Comparison of ENCODE assay signal across 32 cellular contexts in the genomic region with DNA sequence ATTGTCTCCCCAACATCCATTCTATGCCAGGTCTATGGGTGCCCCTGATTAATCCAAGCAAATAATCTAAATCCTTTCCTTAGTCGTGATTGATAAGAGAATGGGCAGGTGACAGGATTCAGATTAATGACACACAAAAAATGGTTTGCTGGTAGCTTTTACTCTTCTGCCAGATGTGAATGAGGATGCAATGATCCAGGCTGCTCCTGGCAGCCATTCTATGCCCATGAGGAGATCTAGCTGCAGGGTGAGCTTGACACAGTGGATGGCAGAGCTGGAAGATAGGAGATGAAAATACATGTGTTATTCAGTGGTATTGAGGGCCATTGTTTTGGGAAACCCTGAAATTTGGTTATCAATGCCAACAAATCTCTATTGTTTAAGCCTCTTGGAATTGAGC.
DNase-seq lines count a peak whose midpoint lies in the region; ATAC-seq, FAIRE-seq and TF ChIP-seq lines count a peak whose summit lies in the region.
"Had no signal": no experiment of that assay in that cellular context is flagged by ENCODE, and none has a peak within 500 bp of the region (broad histone marks: within the 10 kb centered on the region; RNA-seq: fewer than 3 reads in every experiment).

No MANE protein-coding gene starts in this region.

- no peak overlapping the region for H3K23ac ChIP-seq in H1 (ENCODE audit: insufficient read length)

- TF ChIP-seq EP300 in H1 (IDR thresholded peaks at IDR 0.05; ENCODE audit: borderline replicate concordance in 1 of 2, low read depth in 2 of 2, low read length in 2 of 2) = no peak

- H4K5ac ChIP-seq in H1 (ENCODE audit: insufficient read length, low read depth, low read length) = no peak overlapping the region

- peak; percentile 36 for FAIRE-seq in H1 (lab: Jason Lieb, UNC)
- FAIRE-seq: A549, D721Med had no signal

- no peaks in the 10 kb centered on the region for H3K9me3 ChIP-seq in H1 (ENCODE audit: insufficient read depth in 2 of 2, low read depth in 1 of 2, low read length in 1 of 2)
- H3K9me3 ChIP-seq: A549, BE2C, BLaER1, Caco-2 had no signal

- no peak overlapping the region for H4K8ac ChIP-seq in H1 (ENCODE audit: extremely low read depth, insufficient read depth, low read length)

- 91% methylated on average over 1 of the region's 1 CpG; no CpG with 5 or more reads in 1 of the 2 experiments for WGBS in H1 (ENCODE audit: extremely low coverage in 1 of 2, insufficient coverage in 1 of 2, insufficient read length in 1 of 2, insufficient replicate concordance in 2 of 2, low coverage in 1 of 2, low lambda C conversion rate in 2 of 2, missing lambda C conversion rate in 1 of 2), 2 experiments

- DNase-seq in WTC11 (ENCODE audit: low spot score) (no peak), H1 (ENCODE audit: low read depth in 1 of 2, low spot score in 2 of 2) (no peak), substantia nigra (lab: John Stamatoyannopoulos, UW) (no peak), putamen (ENCODE audit: low spot score) (no peak)
- DNase-seq: 8988T; ACHN; AML-193; BE2C; C1 segment of cervical spinal cord; Caco-2; Calu3; CD4-positive, alpha-beta memory T cell; CD4-positive, alpha-beta T cell; CD4-positive, CD25-positive, alpha-beta regulatory T cell; CD8-positive, alpha-beta memory T cell; CD8-positive, alpha-beta T cell; COR-L47; DMS 273 treated with DMSO at 0.1 percent for 48 hours; DMS153; DMS53; DMS79; DMS79 treated with DMSO at 0.1 percent for 48 hours; DND-41; EL had no signal

- no peak overlapping the region for H2BK20ac ChIP-seq in H1 (ENCODE audit: low read length)

- no peak for TF ChIP-seq RAD21 in H1 (IDR thresholded peaks at IDR 0.05 in 1 of 2, conservative IDR thresholded peaks at IDR 0.05 in 1 of 2; ENCODE audit: low read depth in 2 of 2, low read length in 2 of 2)

- peaks cover 11% of the 10 kb centered on the region for H3K9me3 Mint-ChIP-seq in WTC11
- H3K9me3 Mint-ChIP-seq: CD4-positive, alpha-beta memory T cell; CD4-positive, alpha-beta T cell; CD4-positive, CD25-positive, alpha-beta regulatory T cell; CD8-positive, alpha-beta memory T cell had no signal

- peaks cover 2% of the 10 kb centered on the region; the same call in 1 of the 2 replicates for H3K4me1 Mint-ChIP-seq in WTC11
- H3K4me1 Mint-ChIP-seq: B cell; CD14-positive monocyte; CD4-positive, alpha-beta memory T cell; CD8-positive, alpha-beta memory T cell had no signal

- H3K36me3 ChIP-seq in H1 (ENCODE audit: control insufficient read depth in 2 of 4, insufficient read depth in 4 of 4, low read length in 3 of 4) = no peaks in the 10 kb centered on the region
- H3K36me3 ChIP-seq: BE2C; BLaER1; BLaER1 treated with 17β-estradiol and CSF1 and Interleukin-3, amounts not matched to agents 10 nM and 100 nM had no signal

- no peak overlapping the region for H2BK15ac ChIP-seq in H1 (ENCODE audit: low read length)

- CTCF ChIA-PET in WTC11 (lab: Charles Lee) (no interaction called here), H1 (lab: Charles Lee; ENCODE audit: partially characterized antibody) (interaction anchor here (0.7 to 1.4 kb wide), 2 partner anchors 8 to 9 kb away, joined by 3 to 4 read pairs; no protein-coding TSS in a partner anchor)

- H3K14ac ChIP-seq in H1 (ENCODE audit: insufficient read length) = no peak overlapping the region

- H3K4me2 ChIP-seq in H1 (ENCODE audit: insufficient read depth in 1 of 2, low read depth in 2 of 2, low read length in 2 of 2) = no peak overlapping the region
- H3K4me2 ChIP-seq: A549; BLaER1; BLaER1 treated with 17β-estradiol and CSF1 and Interleukin-3, amounts not matched to agents 10 nM and 100 nM had no signal

- H3K23me2 ChIP-seq in H1 (ENCODE audit: low read depth, low read length) = no peaks in the 10 kb centered on the region

- no peak overlapping the region for H3K4ac ChIP-seq in H1 (replicated peaks; ENCODE audit: insufficient read length, low read depth, low read length)

- TF ChIP-seq CTCF in WTC11 (IDR thresholded peaks at IDR 0.05) = no peak
- TF ChIP-seq CTCF in H1 (IDR thresholded peaks at IDR 0.05; ENCODE audit: control extremely low read depth in 1 of 3, insufficient read depth in 1 of 3, low read depth in 1 of 3, low read length in 3 of 3) = no peak

- H3K27ac ChIP-seq in H1 (ENCODE audit: low read depth, low read length) (no peak overlapping the region), substantia nigra (ENCODE audit: low read depth, low read length, poor library complexity, severe bottlenecking) (no peak overlapping the region)
- H3K27ac ChIP-seq: 22Rv1; A549; BLaER1; BLaER1 treated with 17β-estradiol and CSF1 and Interleukin-3, amounts not matched to agents 10 nM and 100 nM; C4-2B had no signal

- H3K27ac Mint-ChIP-seq in WTC11 = no peak overlapping the region
- H3K27ac Mint-ChIP-seq: B cell; CD14-positive monocyte; CD4-positive, alpha-beta memory T cell; CD4-positive, alpha-beta T cell; CD4-positive, CD25-positive, alpha-beta regulatory T cell; CD8-positive, alpha-beta memory T cell; CD8-positive, alpha-beta T cell had no signal

- no peaks in the 10 kb centered on the region for H3K27me3 Mint-ChIP-seq in WTC11 (ENCODE audit: low read depth)
- H3K27me3 Mint-ChIP-seq: B cell; CD4-positive, alpha-beta memory T cell; CD4-positive, alpha-beta T cell; CD4-positive, CD25-positive, alpha-beta regulatory T cell; CD8-positive, alpha-beta memory T cell had no signal

- ATAC-seq in WTC11 = no peak
- ATAC-seq: A549; CD8-positive, alpha-beta T cell had no signal

- no peaks in the 10 kb centered on the region for H3K79me2 ChIP-seq in H1 (ENCODE audit: control insufficient read depth in 1 of 2, insufficient read depth in 2 of 2, low read length in 2 of 2)

- no peaks in the 10 kb centered on the region for H3K4me1 ChIP-seq in H1 (replicated peaks in 1 of 4; ENCODE audit: control insufficient read depth in 3 of 4, insufficient read depth in 4 of 4, low read length in 3 of 4)
- H3K4me1 ChIP-seq: A549; BE2C; BLaER1; BLaER1 treated with 17β-estradiol and CSF1 and Interleukin-3, amounts not matched to agents 10 nM and 100 nM; Caco-2 had no signal

- H2BK5ac ChIP-seq in H1 (ENCODE audit: low read depth, low read length) = no peak overlapping the region

- H2AFZ ChIP-seq in H1 (ENCODE audit: low read length) = no peak overlapping the region

- H3K79me1 ChIP-seq in H1 (ENCODE audit: low read depth, low read length) = no peaks in the 10 kb centered on the region

- no peak overlapping the region for H2AK5ac ChIP-seq in H1 (ENCODE audit: low read depth, low read length)

- no peak overlapping the region for H3K4me3 ChIP-seq in H1 (ENCODE audit: extremely low read depth in 1 of 4, insufficient read depth in 2 of 4, low read depth in 3 of 4, low read length in 4 of 4)
- H3K4me3 ChIP-seq: A549; BLaER1; BLaER1 treated with 17β-estradiol and CSF1 and Interleukin-3, amounts not matched to agents 10 nM and 100 nM had no signal

- H3K56ac ChIP-seq in H1 (replicated peaks; ENCODE audit: insufficient read length, low read depth, low read length) = no peak overlapping the region

- no peak overlapping the region for H3K18ac ChIP-seq in H1 (ENCODE audit: extremely low read depth, low read length)

- no peak for TF ChIP-seq POLR2A in H1 (IDR thresholded peaks at IDR 0.05; ENCODE audit: control extremely low read depth in 1 of 2, low read depth in 2 of 2, low read length in 2 of 2)

- H3K9ac ChIP-seq in H1 (replicated peaks in 1 of 4; ENCODE audit: extremely low read depth in 1 of 4, low read depth in 3 of 4, low read length in 3 of 4) = no peak overlapping the region
- H3K9ac ChIP-seq: BLaER1; BLaER1 treated with 17β-estradiol and CSF1 and Interleukin-3, amounts not matched to agents 10 nM and 100 nM had no signal

- no peaks in the 10 kb centered on the region for H3K27me3 ChIP-seq in H1 (replicated peaks in 1 of 4; ENCODE audit: control insufficient read depth in 3 of 4, extremely low read depth in 1 of 4, insufficient read depth in 3 of 4, low read length in 3 of 4)
- H3K27me3 ChIP-seq: BE2C; BLaER1; BLaER1 treated with 17β-estradiol and CSF1 and Interleukin-3, amounts not matched to agents 10 nM and 100 nM had no signal

- H3K4me3 Mint-ChIP-seq in WTC11 = no peak overlapping the region
- H3K4me3 Mint-ChIP-seq: B cell; CD14-positive monocyte; CD4-positive, alpha-beta memory T cell; CD4-positive, alpha-beta T cell; CD4-positive, CD25-positive, alpha-beta regulatory T cell; CD8-positive, alpha-beta memory T cell; CD8-positive, alpha-beta T cell had no signal

- no peak overlapping the region for H4K91ac ChIP-seq in H1 (replicated peaks; ENCODE audit: insufficient read length, low read length)

- no peak overlapping the region for H2BK12ac ChIP-seq in H1 (ENCODE audit: low read depth, low read length)

- POLR2A ChIA-PET in WTC11 (lab: Charles Lee) = no interaction called here
- POLR2A ChIA-PET in H1 (lab: Charles Lee; ENCODE audit: partially characterized antibody) = no interaction called here

- no peaks in the 10 kb centered on the region for H3K36me3 Mint-ChIP-seq in WTC11

- H2BK120ac ChIP-seq in H1 (replicated peaks; ENCODE audit: low read depth, low read length) = no peak overlapping the region

- no peaks in the 10 kb centered on the region for H4K20me1 ChIP-seq in H1 (replicated peaks in 1 of 2; ENCODE audit: control insufficient read depth in 1 of 2, insufficient read depth in 2 of 2, low read length in 2 of 2)
- H4K20me1 ChIP-seq: BLaER1; BLaER1 treated with 17β-estradiol and CSF1 and Interleukin-3, amounts not matched to agents 10 nM and 100 nM had no signal

TF ChIP-seq in WTC11, 78 proteins besides CTCF, POLR2A, EP300 and RAD21 (continues in another document):
- TF ChIP-seq GTF2I (CRISPR knock-in tag; conservative IDR thresholded peaks at IDR 0.05) = peak; percentile 50; the same call in 1 of the 2 replicates
- TF ChIP-seq ZNF138 (CRISPR knock-in tag; conservative IDR thresholded peaks at IDR 0.05) = no peak

TF ChIP-seq in H1, 55 proteins besides CTCF, POLR2A, EP300 and RAD21 (continues in another document):
- TF ChIP-seq JUN (IDR thresholded peaks at IDR 0.05; ENCODE audit: low read depth, low read length) (no peak), HDAC2 (IDR thresholded peaks at IDR 0.05; ENCODE audit: borderline replicate concordance in 1 of 2, low read depth in 2 of 2, low read length in 2 of 2) (peak in 1 of 2 experiments; percentile 38; a peak in 1 of 4 replicates), CREB1 (IDR thresholded peaks at IDR 0.05) (no peak), SIN3A (conservative IDR thresholded peaks at IDR 0.05 in 1 of 2, IDR thresholded peaks at IDR 0.05 in 1 of 2; ENCODE audit: low read depth in 1 of 2, low read length in 2 of 2) (no peak), CTBP2 (IDR thresholded peaks at IDR 0.05; ENCODE audit: borderline replicate concordance, insufficient read depth, insufficient read length, low read length) (no peak), HDAC6 (IDR thresholded peaks at IDR 0.05; ENCODE audit: low read depth, low read length) (no peak), SAP30 (IDR thresholded peaks at IDR 0.05; ENCODE audit: insufficient read depth, insufficient replicate concordance, low read length) (no peak), TBP (IDR thresholded peaks at IDR 0.05; ENCODE audit: low read depth, low read length) (no peak), KDM1A (IDR thresholded peaks at IDR 0.05; ENCODE audit: borderline replicate concordance, low read length) (peak; percentile 69; the same call in 1 of the 2 replicates), RFX5 (IDR thresholded peaks at IDR 0.05; ENCODE audit: borderline replicate concordance, low read depth, low read length) (no peak), BCL11A (IDR thresholded peaks at IDR 0.05; ENCODE audit: low read depth in 2 of 2, low read length in 2 of 2) (no peak)
